20 cellular contexts compared by ENCODE assay signal in the genomic region with DNA sequence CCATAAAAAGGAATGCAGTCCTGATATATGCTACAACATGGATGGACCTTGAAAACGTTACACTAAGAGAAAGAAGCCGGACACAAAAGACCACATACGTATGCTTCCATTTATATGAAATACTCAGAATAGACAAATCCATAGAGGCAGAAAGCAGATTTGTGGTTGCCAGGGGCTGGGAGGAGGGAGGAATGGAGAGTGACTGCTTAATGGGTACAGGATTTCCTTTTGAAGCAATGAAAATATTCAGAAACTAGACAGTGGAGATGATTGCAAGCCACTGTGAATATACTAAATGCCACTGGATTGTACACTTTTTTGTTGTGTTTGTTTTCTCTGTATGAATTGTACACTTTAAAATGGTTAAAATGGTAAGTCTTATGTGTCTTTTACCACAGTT. TPM values are rescaled to one million over a fixed set of nuclear protein-coding genes. Genes with fewer than 3 reads are reported as not detected.
A peak's percentile ranks its signal among the peaks of the same experiment; 100 is the strongest.
DNase-seq lines count a peak whose midpoint lies in the region; ATAC-seq and TF ChIP-seq lines count a peak whose summit lies in the region.
"Had no signal": no experiment of that assay in that cellular context is flagged by ENCODE, and none has a peak within 500 bp of the region (broad histone marks: within the 10 kb centered on the region; RNA-seq: fewer than 3 reads in every experiment).

No MANE protein-coding gene starts in this region.

- DNase-seq in SJCRH30 (no peak), endothelial cell (ENCODE audit: low spot score) (no peak), smooth muscle cell (lab: John Stamatoyannopoulos, UW; ENCODE audit: unreplicated experiment) (no peak), NOMO-1 treated with DMSO at 0.1 percent for 48 hours (lab: John Stamatoyannopoulos, UW; ENCODE audit: unreplicated experiment) (no peak), HK-2 (ENCODE audit: unreplicated experiment) (no peak)
- DNase-seq: ACHN; BE2C; Calu3; CD4-positive, alpha-beta memory T cell; DMS79 treated with DMSO at 0.1 percent for 48 hours; H9; IMR-90 had no signal

- peaks cover 71% of the 10 kb centered on the region for H3K4me1 ChIP-seq in BLaER1
- H3K4me1 ChIP-seq in SJCRH30: peaks cover 40% of the 10 kb centered on the region
- peaks cover 18% of the 10 kb centered on the region for H3K4me1 ChIP-seq in smooth muscle cell (ENCODE audit: low read depth)

- peaks cover 27% of the 10 kb centered on the region for H3K4me1 Mint-ChIP-seq in endothelial cell (ENCODE audit: unreplicated experiment)
- H3K4me1 Mint-ChIP-seq: CD4-positive, alpha-beta memory T cell had no signal

- H3K79me2 ChIP-seq in smooth muscle cell (ENCODE audit: low read depth): no peaks in the 10 kb centered on the region

- H3K4me3 Mint-ChIP-seq in endothelial cell (ENCODE audit: unreplicated experiment): peak overlapping the region; percentile 66
- H3K4me3 Mint-ChIP-seq: CD14-positive monocyte; CD4-positive, alpha-beta memory T cell; H9 had no signal

- H3K27ac ChIP-seq in BLaER1 (peak overlapping the region; percentile 84), SJCRH30 (peak overlapping the region; percentile 28), smooth muscle cell (ENCODE audit: low read depth) (peak overlapping the region; percentile 62)
- H3K27ac ChIP-seq: HL-60 had no signal

- H3K9me3 ChIP-seq in BLaER1 (no peaks in the 10 kb centered on the region), SJCRH30 (replicated peaks) (no peaks in the 10 kb centered on the region), smooth muscle cell (replicated peaks; ENCODE audit: low read depth) (no peaks in the 10 kb centered on the region)
- H3K9me3 ChIP-seq: BE2C had no signal

- H3K27me3 ChIP-seq in BLaER1 (no peaks in the 10 kb centered on the region), SJCRH30 (no peaks in the 10 kb centered on the region), smooth muscle cell (ENCODE audit: low read depth) (no peaks in the 10 kb centered on the region)
- H3K27me3 ChIP-seq: BE2C had no signal

- 93% methylated on average over 3 of the region's 3 CpGs for WGBS in smooth muscle cell (ENCODE audit: low lambda C conversion rate)

- no peaks in the 10 kb centered on the region for H3K9me3 Mint-ChIP-seq in endothelial cell (ENCODE audit: unreplicated experiment)
- H3K9me3 Mint-ChIP-seq: CD14-positive monocyte; CD4-positive, alpha-beta memory T cell; H9 had no signal

- no peaks in the 10 kb centered on the region for H3F3A ChIP-seq in smooth muscle cell (ENCODE audit: low read depth)

- H3K4me2 ChIP-seq in BLaER1: peak overlapping the region; percentile 79
- peak overlapping the region; percentile 32 for H3K4me2 ChIP-seq in smooth muscle cell

- H3K27me3 Mint-ChIP-seq in endothelial cell (ENCODE audit: unreplicated experiment): no peaks in the 10 kb centered on the region

- ATAC-seq in HG03097 (IDR thresholded peaks at IDR 0.05; ENCODE audit: low FRiP score, unreplicated experiment): no peak

- no peak overlapping the region for H3K4me3 ChIP-seq in BLaER1
- no peak overlapping the region for H3K4me3 ChIP-seq in SJCRH30
- H3K4me3 ChIP-seq in smooth muscle cell: no peak overlapping the region
- H3K4me3 ChIP-seq: K562 had no signal

- no peaks in the 10 kb centered on the region for H3K36me3 Mint-ChIP-seq in endothelial cell (ENCODE audit: low read depth, unreplicated experiment)
- H3K36me3 Mint-ChIP-seq: CD14-positive monocyte; CD4-positive, alpha-beta memory T cell had no signal

- H3K27ac Mint-ChIP-seq in endothelial cell (ENCODE audit: unreplicated experiment): peak overlapping the region; percentile 50
- H3K27ac Mint-ChIP-seq: H9 had no signal

- no peaks in the 10 kb centered on the region for H3K36me3 ChIP-seq in BLaER1
- no peaks in the 10 kb centered on the region for H3K36me3 ChIP-seq in SJCRH30
- no peaks in the 10 kb centered on the region for H3K36me3 ChIP-seq in smooth muscle cell (ENCODE audit: low read depth)
- H3K36me3 ChIP-seq: BE2C had no signal

- peak overlapping the region; percentile 26 for H2AFZ ChIP-seq in smooth muscle cell (ENCODE audit: low read depth)

- H4K20me1 ChIP-seq in BLaER1: no peaks in the 10 kb centered on the region
- H4K20me1 ChIP-seq in smooth muscle cell (ENCODE audit: low read depth): no peaks in the 10 kb centered on the region

- TF ChIP-seq CTCF in endothelial cell (IDR thresholded peaks at IDR 0.05; ENCODE audit: unreplicated experiment) (no peak), smooth muscle cell (IDR thresholded peaks at IDR 0.05; ENCODE audit: borderline replicate concordance, insufficient read depth, poor library complexity, severe bottlenecking) (no peak)

- H3K9ac ChIP-seq in BLaER1 (no peak overlapping the region), smooth muscle cell (ENCODE audit: low read depth) (no peak overlapping the region)

RNA-seq across cellular contexts. Expression of gene CDKN1A, which starts 29.4 kb away (rescaled TPM):
- total RNA-seq in SJCRH30 (2014; rRNA removed; shearing (Covaris generic)): 56.1 and 57.8 TPM in 2 replicates
- 48.4 TPM for total RNA-seq in endothelial cell (ENCODE audit: unreplicated experiment)
- total RNA-seq in smooth muscle cell: 859 and 967 TPM in 2 replicates
- polyA plus RNA-seq in smooth muscle cell: 1,623 and 1,633 TPM in 2 replicates

RNA-seq across cellular contexts. Expression of gene RAB44, which starts 48.5 kb away (rescaled TPM):
- total RNA-seq in SJCRH30 (2014; rRNA removed; shearing (Covaris generic)): not detected in 2 replicates
- total RNA-seq in endothelial cell (ENCODE audit: unreplicated experiment) (not detected), smooth muscle cell (not detected in 2 replicates)
- polyA plus RNA-seq in smooth muscle cell: 0.03 and 0.17 TPM in 2 replicates
- total RNA-seq: A172; Calu3; CD4-positive, alpha-beta memory T cell; H1; H9; HT1080; IMR-90; K562 had no signal
- polyA plus RNA-seq: CD4-positive, alpha-beta memory T cell; K562 had no signal

RNA-seq across cellular contexts. Expression of gene SRSF3, which starts 54.9 kb away (rescaled TPM):
- 395 and 493 TPM in 2 replicates for total RNA-seq in SJCRH30 (2014; rRNA removed; shearing (Covaris generic))
- 289 TPM for total RNA-seq in endothelial cell (ENCODE audit: unreplicated experiment)
- 158 and 178 TPM in 2 replicates for total RNA-seq in smooth muscle cell
- polyA plus RNA-seq in smooth muscle cell: 163 and 179 TPM in 2 replicates

Comparison
In these comparisons a context has a peak if more than half of its experiments do, and no peak if none do; other contexts are left out.
1. H3K27ac ChIP-seq: peak in every context shown above with its lines; median percentile 84 in BLaER1; 62 in smooth muscle cell; 28 in SJCRH30.
2. RNA of gene CDKN1A, which starts 29.4 kb away (total RNA-seq): 859 to 967 TPM in smooth muscle cell; 56.1 to 57.8 TPM in SJCRH30 and 48.4 TPM in endothelial cell (single experiment); every median in the first group is over 10 times any median in the second.